2 cellular contexts compared by ENCODE assay signal in genomic region chr14:71382315-71382714, GRCh38.
TF ChIP-seq lines count a peak whose summit lies in the region.

No MANE protein-coding gene starts in this region.

TF ChIP-seq in IMR-90, 13 proteins besides CTCF, POLR2A, EP300 and RAD21:
- TF ChIP-seq, protein P1, sequence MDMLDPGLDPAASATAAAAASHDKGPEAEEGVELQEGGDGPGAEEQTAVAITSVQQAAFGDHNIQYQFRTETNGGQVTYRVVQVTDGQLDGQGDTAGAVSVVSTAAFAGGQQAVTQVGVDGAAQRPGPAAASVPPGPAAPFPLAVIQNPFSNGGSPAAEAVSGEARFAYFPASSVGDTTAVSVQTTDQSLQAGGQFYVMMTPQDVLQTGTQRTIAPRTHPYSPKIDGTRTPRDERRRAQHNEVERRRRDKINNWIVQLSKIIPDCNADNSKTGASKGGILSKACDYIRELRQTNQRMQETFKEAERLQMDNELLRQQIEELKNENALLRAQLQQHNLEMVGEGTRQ (IDR thresholded peaks at IDR 0.05; ENCODE audit: low read depth, low read length): no peak
- TF ChIP-seq ELK1 (IDR thresholded peaks at IDR 0.05; ENCODE audit: borderline replicate concordance, low read depth, low read length): no peak
- no peak for TF ChIP-seq SMC3 (IDR thresholded peaks at IDR 0.05; ENCODE audit: low read depth, low read length)
- no peak for TF ChIP-seq FOS (IDR thresholded peaks at IDR 0.05; ENCODE audit: low read depth, low read length)
- TF ChIP-seq CHD1 (IDR thresholded peaks at IDR 0.05; ENCODE audit: low read depth, low read length): no peak
- no peak for TF ChIP-seq MAZ (IDR thresholded peaks at IDR 0.05; ENCODE audit: borderline replicate concordance, low read depth, low read length)
- TF ChIP-seq NFE2L2 (IDR thresholded peaks at IDR 0.05; ENCODE audit: low read depth, low read length): no peak
- TF ChIP-seq RCOR1 (IDR thresholded peaks at IDR 0.05; ENCODE audit: insufficient replicate concordance, low read length): no peak
- no peak for TF ChIP-seq MXI1 (IDR thresholded peaks at IDR 0.05; ENCODE audit: borderline replicate concordance, low read depth, low read length)
- TF ChIP-seq CEBPB (IDR thresholded peaks at IDR 0.05; ENCODE audit: low read depth, low read length): no peak
- no peak for TF ChIP-seq MAFK (IDR thresholded peaks at IDR 0.05; ENCODE audit: low read depth, low read length)
- TF ChIP-seq RFX5 (IDR thresholded peaks at IDR 0.05; ENCODE audit: low read depth, low read length): no peak

TF ChIP-seq in HepG2, 621 proteins besides CTCF, POLR2A, EP300 and RAD21:
- TF ChIP-seq EEA1 (CRISPR knock-in tag; IDR thresholded peaks at IDR 0.05; ENCODE audit: borderline replicate concordance): no peak
TF ChIP-seq in HepG2: peak in this region for 0.
